In the genomic region with DNA sequence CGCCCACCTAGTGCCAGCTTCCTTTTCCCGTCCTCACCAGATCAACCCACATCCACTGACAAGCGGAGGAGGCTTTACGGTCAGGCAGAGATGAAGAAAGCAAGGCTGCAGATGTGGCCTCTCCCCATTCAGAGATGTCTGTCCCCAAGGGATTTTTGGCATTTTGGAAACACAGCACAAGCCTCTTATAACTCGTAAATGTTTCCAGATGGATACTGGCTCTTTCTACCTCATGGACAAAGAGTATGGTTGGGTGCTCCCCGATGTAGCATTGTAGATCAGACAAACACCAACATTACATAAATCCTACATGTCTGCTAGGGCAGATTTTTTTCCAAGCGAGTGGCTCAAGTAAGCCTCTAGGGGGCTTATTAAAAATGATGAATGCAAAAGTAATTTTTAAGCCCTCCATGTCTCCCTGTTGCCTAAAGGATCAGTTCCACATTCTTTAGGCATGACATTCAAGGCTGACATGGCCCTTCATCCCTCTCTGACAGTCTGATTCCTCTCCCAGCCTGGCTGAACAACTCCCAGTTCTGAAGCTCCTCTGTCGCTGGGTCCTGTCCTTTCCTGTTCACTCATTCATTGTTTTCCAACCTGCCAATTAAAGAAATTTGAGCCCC, we compare ENCODE assay signal across 14 cellular contexts. TPM values are rescaled to one million over a fixed set of nuclear protein-coding genes. Genes with fewer than 3 reads are reported as not detected.
DNase-seq lines count a peak whose midpoint lies in the region; ATAC-seq, FAIRE-seq and TF ChIP-seq lines count a peak whose summit lies in the region.
"Had no signal": no experiment of that assay in that cellular context is flagged by ENCODE, and none has a peak within 500 bp of the region (broad histone marks: within the 10 kb centered on the region; RNA-seq: fewer than 3 reads in every experiment).

No MANE protein-coding gene starts in this region.

- H3K4me2 ChIP-seq in astrocyte (ENCODE audit: low read length), result no peak overlapping the region

- H3K36me3 Mint-ChIP-seq in astrocyte (ENCODE audit: low read depth, unreplicated experiment) (peaks cover 1% of the 10 kb centered on the region), glutamatergic neuron (ENCODE audit: unreplicated experiment) (no peaks in the 10 kb centered on the region)
- H3K36me3 Mint-ChIP-seq in natural killer cell treated with Interleukin-12 subunit alpha and Interleukin-12 subunit beta and Interleukin-15 and Interleukin-18, amount 100 ng/mL, for 72 hours, result peaks cover 6% of the 10 kb centered on the region

- ATAC-seq in natural killer cell treated with Interleukin-12 subunit alpha and Interleukin-12 subunit beta and Interleukin-15 and Interleukin-18, amount 100 ng/mL, for 72 hours, result no peak
- ATAC-seq in GM21786 (IDR thresholded peaks at IDR 0.05; ENCODE audit: unreplicated experiment), result no peak

- H3K9me3 Mint-ChIP-seq in astrocyte (ENCODE audit: unreplicated experiment) (peaks cover 7% of the 10 kb centered on the region), glutamatergic neuron (ENCODE audit: unreplicated experiment) (no peaks in the 10 kb centered on the region)
- H3K9me3 Mint-ChIP-seq in natural killer cell treated with Interleukin-12 subunit alpha and Interleukin-12 subunit beta and Interleukin-15 and Interleukin-18, amount 100 ng/mL, for 72 hours, result peaks cover 4% of the 10 kb centered on the region

- H3K4me1 Mint-ChIP-seq in astrocyte (ENCODE audit: low read depth, unreplicated experiment), result peaks cover 13% of the 10 kb centered on the region
- no peaks in the 10 kb centered on the region for H3K4me1 Mint-ChIP-seq in natural killer cell treated with Interleukin-12 subunit alpha and Interleukin-12 subunit beta and Interleukin-15 and Interleukin-18, amount 100 ng/mL, for 72 hours (ENCODE audit: low read depth in 2 of 2)
- H3K4me1 Mint-ChIP-seq in glutamatergic neuron (ENCODE audit: low read depth, unreplicated experiment), result peaks cover 13% of the 10 kb centered on the region
- H3K4me1 Mint-ChIP-seq: activated CD4-positive, alpha-beta T cell treated with anti-CD3 and anti-CD28 coated beads, Interleukin-2, amount 10 ng/mL, durations not matched to agents 7 days and 5 days had no signal

- TF ChIP-seq POLR2A in vagina (IDR thresholded peaks at IDR 0.05), result no peak

- H3K9ac ChIP-seq in astrocyte (ENCODE audit: low read length), result no peak overlapping the region

- DNase-seq in HCEC 1CT (peak; percentile 64), astrocyte (ENCODE audit: low read depth) (no peak), hepatic stellate cell (ENCODE audit: low spot score) (peak; percentile 68), vagina (ENCODE audit: extremely low spot score in 2 of 2) (no peak), glutamatergic neuron (no peak)
- no peak for DNase-seq in natural killer cell treated with Interleukin-12 subunit alpha and Interleukin-12 subunit beta and Interleukin-15 and Interleukin-18, amount 100 ng/mL, for 72 hours (ENCODE audit: low spot score)
- DNase-seq: activated CD4-positive, alpha-beta T cell treated with anti-CD3 and anti-CD28 coated beads, Interleukin-2, amount 10 ng/mL, durations not matched to agents 7 days and 5 days; adrenal gland; midbrain; NCI-H1417; Peyer's patch had no signal

- peak overlapping the region; percentile 25 for H2AFZ ChIP-seq in astrocyte (ENCODE audit: low read depth, low read length)

- H3K4me1 ChIP-seq in astrocyte (ENCODE audit: insufficient read depth, low read length) (peaks cover 18% of the 10 kb centered on the region), vagina (peaks cover 30% of the 10 kb centered on the region)
- H3K4me1 ChIP-seq: adrenal gland, Peyer's patch had no signal

- peak overlapping the region; percentile 23 for H3K27ac ChIP-seq in astrocyte (ENCODE audit: low read depth, low read length)
- peak overlapping the region; percentile 59 for H3K27ac ChIP-seq in vagina
- H3K27ac ChIP-seq: adrenal gland, Peyer's patch had no signal

- H3K27me3 ChIP-seq in astrocyte (ENCODE audit: insufficient read depth, low read length) (no peaks in the 10 kb centered on the region), vagina (no peaks in the 10 kb centered on the region)
- H3K27me3 ChIP-seq: adrenal gland, Peyer's patch had no signal

- H3K27ac Mint-ChIP-seq in astrocyte (ENCODE audit: unreplicated experiment), result peak overlapping the region; percentile 37
- no peak overlapping the region for H3K27ac Mint-ChIP-seq in natural killer cell treated with Interleukin-12 subunit alpha and Interleukin-12 subunit beta and Interleukin-15 and Interleukin-18, amount 100 ng/mL, for 72 hours
- H3K27ac Mint-ChIP-seq in glutamatergic neuron (ENCODE audit: unreplicated experiment), result no peak overlapping the region
- H3K27ac Mint-ChIP-seq: activated CD4-positive, alpha-beta T cell treated with anti-CD3 and anti-CD28 coated beads, Interleukin-2, amount 10 ng/mL, durations not matched to agents 7 days and 5 days had no signal

- H3K36me3 ChIP-seq in astrocyte (ENCODE audit: insufficient read depth, low read length), result no peaks in the 10 kb centered on the region
- H3K36me3 ChIP-seq in vagina, result no peaks in the 10 kb centered on the region
- H3K36me3 ChIP-seq: adrenal gland, Peyer's patch had no signal

- H3K4me3 Mint-ChIP-seq in astrocyte (ENCODE audit: unreplicated experiment), result no peak overlapping the region
- H3K4me3 Mint-ChIP-seq in natural killer cell treated with Interleukin-12 subunit alpha and Interleukin-12 subunit beta and Interleukin-15 and Interleukin-18, amount 100 ng/mL, for 72 hours, result no peak overlapping the region
- no peak overlapping the region for H3K4me3 Mint-ChIP-seq in glutamatergic neuron (ENCODE audit: unreplicated experiment)
- H3K4me3 Mint-ChIP-seq: activated CD4-positive, alpha-beta T cell treated with anti-CD3 and anti-CD28 coated beads, Interleukin-2, amount 10 ng/mL, durations not matched to agents 7 days and 5 days had no signal

- H4K20me1 ChIP-seq in astrocyte (ENCODE audit: insufficient read depth, low read length), result no peaks in the 10 kb centered on the region

- H3K4me3 ChIP-seq in astrocyte (ENCODE audit: insufficient read depth, low read depth, low read length) (no peak overlapping the region), vagina (no peak overlapping the region)
- H3K4me3 ChIP-seq: adrenal gland, Peyer's patch had no signal

- peaks cover 4% of the 10 kb centered on the region for H3K9me3 ChIP-seq in astrocyte (ENCODE audit: insufficient read depth, low read depth, low read length)
- peaks cover 3% of the 10 kb centered on the region for H3K9me3 ChIP-seq in vagina
- H3K9me3 ChIP-seq: Peyer's patch had no signal

- TF ChIP-seq CTCF in astrocyte (IDR thresholded peaks at IDR 0.05; ENCODE audit: insufficient read depth, low read depth, low read length) (peak; percentile 43), vagina (IDR thresholded peaks at IDR 0.05) (no peak), glutamatergic neuron (IDR thresholded peaks at IDR 0.05; ENCODE audit: partially characterized antibody, unreplicated experiment) (no peak)

- FAIRE-seq in astrocyte (lab: Jason Lieb, UNC), result peak; percentile 82
- FAIRE-seq: frontal cortex, GM12892 had no signal

- intact Hi-C loops in vagina (cut with DNase I), result no loop called here

- no peaks in the 10 kb centered on the region for H3K27me3 Mint-ChIP-seq in astrocyte (ENCODE audit: low read depth, unreplicated experiment)
- H3K27me3 Mint-ChIP-seq in natural killer cell treated with Interleukin-12 subunit alpha and Interleukin-12 subunit beta and Interleukin-15 and Interleukin-18, amount 100 ng/mL, for 72 hours, result peaks cover 15 to 16% of the 10 kb centered on the region in 2 donors
- H3K27me3 Mint-ChIP-seq in glutamatergic neuron (ENCODE audit: unreplicated experiment), result no peaks in the 10 kb centered on the region

- no peaks in the 10 kb centered on the region for H3K79me2 ChIP-seq in astrocyte (ENCODE audit: insufficient read depth, low read length)

RNA-seq across cellular contexts. Expression of a gene that starts 11.7 kb away (rescaled TPM):
- total RNA-seq in astrocyte (not detected in 2 replicates), vagina (56.5 TPM), glutamatergic neuron (ENCODE audit: unreplicated experiment) (not detected)
- not detected for total RNA-seq in natural killer cell treated with Interleukin-12 subunit alpha and Interleukin-12 subunit beta and Interleukin-15 and Interleukin-18, amount 100 ng/mL, for 72 hours
- total RNA-seq: activated CD4-positive, alpha-beta T cell treated with anti-CD3 and anti-CD28 coated beads, Interleukin-2, amount 10 ng/mL, durations not matched to agents 7 days and 5 days had no signal

Comparison
In these comparisons a context has a peak if more than half of its experiments do, and no peak if none do; other contexts are left out.
1. DNase-seq: peak in HCEC 1CT (single experiment) and hepatic stellate cell (single experiment); none in astrocyte (single experiment), vagina (0 of 2), natural killer cell treated with Interleukin-12 subunit alpha and Interleukin-12 subunit beta and Interleukin-15 and Interleukin-18, amount 100 ng/mL, for 72 hours (single experiment) and glutamatergic neuron (single experiment).
2. RNA of a gene that starts 11.7 kb away (total RNA-seq): 56.5 TPM in vagina (single experiment); not detected in astrocyte, not detected in natural killer cell treated with Interleukin-12 subunit alpha and Interleukin-12 subunit beta and Interleukin-15 and Interleukin-18, amount 100 ng/mL, for 72 hours and not detected in glutamatergic neuron (single experiment); every median in the first group is over 10 times any median in the second.